8 cellular contexts compared by ENCODE assay signal in the genomic region with DNA sequence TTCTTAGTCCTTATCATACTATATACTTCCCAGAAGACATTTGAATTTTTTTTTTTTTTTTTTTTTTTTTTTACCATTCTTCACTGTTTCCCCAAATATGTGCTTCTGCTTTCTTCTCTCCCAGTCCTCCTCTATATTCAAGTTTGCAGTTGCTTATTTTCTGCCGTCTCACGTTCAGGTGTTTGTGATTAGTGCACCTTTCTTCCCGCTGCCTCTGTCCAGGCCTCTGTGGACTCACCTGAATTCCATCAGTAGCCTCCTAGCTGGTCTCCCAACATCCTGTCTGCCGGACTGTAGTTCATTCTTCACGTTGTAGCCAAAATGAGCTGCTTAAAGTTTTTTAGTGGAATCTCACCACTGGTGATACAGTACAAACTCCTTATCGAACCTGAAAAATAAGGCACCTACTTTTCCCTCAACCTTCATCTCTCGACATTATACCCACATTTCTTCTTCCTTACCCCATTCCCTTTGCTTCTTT.
A peak's percentile ranks its signal among the peaks of the same experiment; 100 is the strongest.
DNase-seq lines count a peak whose midpoint lies in the region; ATAC-seq lines count a peak whose summit lies in the region.

No MANE protein-coding gene starts in this region.

- peak overlapping the region; percentile 96 for H3K4me3 Mint-ChIP-seq in T-helper 1 cell treated with Interleukin-12 subunit alpha and Interleukin-12 subunit beta and Interleukin-4 antibody, amounts not matched to agents 30 μg/mL and 1 μg/mL, for 36 hours
- H3K4me3 Mint-ChIP-seq in activated naive CD8-positive, alpha-beta T cell treated with anti-CD3 and anti-CD28 coated beads, Interleukin-2, amount 50 U/mL, for 24 hours: peak overlapping the region; percentile 92

- peaks cover 8% of the 10 kb centered on the region for H3K27me3 Mint-ChIP-seq in T-helper 1 cell treated with Interleukin-12 subunit alpha and Interleukin-12 subunit beta and Interleukin-4 antibody, amounts not matched to agents 30 μg/mL and 1 μg/mL, for 36 hours (ENCODE audit: low read depth)
- peaks cover 12% of the 10 kb centered on the region for H3K27me3 Mint-ChIP-seq in activated naive CD8-positive, alpha-beta T cell treated with anti-CD3 and anti-CD28 coated beads, Interleukin-2, amount 50 U/mL, for 24 hours

- H3K4me1 Mint-ChIP-seq in T-helper 1 cell treated with Interleukin-12 subunit alpha and Interleukin-12 subunit beta and Interleukin-4 antibody, amounts not matched to agents 30 μg/mL and 1 μg/mL, for 36 hours (ENCODE audit: low read depth): peaks cover 37% of the 10 kb centered on the region
- H3K4me1 Mint-ChIP-seq in activated naive CD8-positive, alpha-beta T cell treated with anti-CD3 and anti-CD28 coated beads, Interleukin-2, amount 50 U/mL, for 24 hours: peaks cover 36% of the 10 kb centered on the region

- H3K9me3 Mint-ChIP-seq in T-helper 1 cell treated with Interleukin-12 subunit alpha and Interleukin-12 subunit beta and Interleukin-4 antibody, amounts not matched to agents 30 μg/mL and 1 μg/mL, for 36 hours: peaks cover 15% of the 10 kb centered on the region
- H3K9me3 Mint-ChIP-seq in activated naive CD8-positive, alpha-beta T cell treated with anti-CD3 and anti-CD28 coated beads, Interleukin-2, amount 50 U/mL, for 24 hours: peaks cover 8% of the 10 kb centered on the region

- H3K36me3 Mint-ChIP-seq in T-helper 1 cell treated with Interleukin-12 subunit alpha and Interleukin-12 subunit beta and Interleukin-4 antibody, amounts not matched to agents 30 μg/mL and 1 μg/mL, for 36 hours (ENCODE audit: low read depth): peaks cover 27% of the 10 kb centered on the region
- H3K36me3 Mint-ChIP-seq in activated naive CD8-positive, alpha-beta T cell treated with anti-CD3 and anti-CD28 coated beads, Interleukin-2, amount 50 U/mL, for 24 hours (ENCODE audit: low read depth): peaks cover 23% of the 10 kb centered on the region

- peak overlapping the region; percentile 92 for H3K27ac Mint-ChIP-seq in T-helper 1 cell treated with Interleukin-12 subunit alpha and Interleukin-12 subunit beta and Interleukin-4 antibody, amounts not matched to agents 30 μg/mL and 1 μg/mL, for 36 hours
- peak overlapping the region; percentile 91 for H3K27ac Mint-ChIP-seq in activated naive CD8-positive, alpha-beta T cell treated with anti-CD3 and anti-CD28 coated beads, Interleukin-2, amount 50 U/mL, for 24 hours

- ATAC-seq in activated naive CD8-positive, alpha-beta T cell treated with anti-CD3 and anti-CD28 coated beads, Interleukin-2, amount 50 U/mL, for 24 hours: no peak
- ATAC-seq in HG02759 (IDR thresholded peaks at IDR 0.05; ENCODE audit: unreplicated experiment): no peak

- no peak for DNase-seq in T-helper 1 cell
- DNase-seq in activated naive CD8-positive, alpha-beta T cell treated with anti-CD3 and anti-CD28 coated beads, Interleukin-2, amount 50 U/mL, for 24 hours: no peak
- peak; percentile 7 for DNase-seq in left kidney (ENCODE audit: low read depth, low spot score)
- peak; percentile 44 for DNase-seq in superior temporal gyrus (ENCODE audit: extremely low spot score)
- DNase-seq in stimulated activated CD8-positive, alpha-beta memory T cell treated with anti-CD3 and anti-CD28 coated beads, Interleukin-4, amount 100 ng/mL, for 48 hours: no peak
- DNase-seq in pons (ENCODE audit: low spot score): no peak

Comparison
In these comparisons a context has a peak if more than half of its experiments do, and no peak if none do; other contexts are left out.
1. DNase-seq: peak in left kidney (single experiment) and superior temporal gyrus (single experiment); none in T-helper 1 cell (0 of 5), activated naive CD8-positive, alpha-beta T cell treated with anti-CD3 and anti-CD28 coated beads, Interleukin-2, amount 50 U/mL, for 24 hours (single experiment), stimulated activated CD8-positive, alpha-beta memory T cell treated with anti-CD3 and anti-CD28 coated beads, Interleukin-4, amount 100 ng/mL, for 48 hours (single experiment) and pons (single experiment).